Comparison of ENCODE assay signal across 8 cellular contexts in genomic region chr4:183658362-183659028, GRCh38. TPM values are rescaled to one million over a fixed set of nuclear protein-coding genes. Genes with fewer than 3 reads are reported as not detected.
DNase-seq lines count a peak whose midpoint lies in the region; ATAC-seq and TF ChIP-seq lines count a peak whose summit lies in the region.

No MANE protein-coding gene starts in this region.

- CTCF ChIA-PET in mammary epithelial cell (lab: Charles Lee; ENCODE audit: low non-redundant PET), result no interaction called here

- peak; percentile 38 for ATAC-seq in HG02642 (IDR thresholded peaks at IDR 0.05; ENCODE audit: poor library complexity, unreplicated experiment)
- no peak for ATAC-seq in HG02885 (IDR thresholded peaks at IDR 0.05; ENCODE audit: poor library complexity, unreplicated experiment)

- no peaks in the 10 kb centered on the region for H3K4me1 ChIP-seq in SJCRH30
- peaks cover 6% of the 10 kb centered on the region for H3K4me1 ChIP-seq in mammary epithelial cell (ENCODE audit: insufficient read depth, low read length)

- BruUV-seq in mammary epithelial cell (replicated peaks; lab: Mats Ljungman, UMichigan), result no TSS peak

- intact Hi-C loops in mammary epithelial cell (cut with micrococcal nuclease), result loop anchor here (1.0 kb wide), 2 partner anchors 153 to 186 kb away; partner anchors contain the start of gene ING2

- H3K27me3 ChIP-seq in SJCRH30 (no peaks in the 10 kb centered on the region), mammary epithelial cell (ENCODE audit: insufficient read depth, low read length) (no peaks in the 10 kb centered on the region), kidney epithelial cell (ENCODE audit: control insufficient read depth, insufficient read depth, low read length) (no peaks in the 10 kb centered on the region)

- dilution Hi-C loops in mammary epithelial cell (cut with HindIII; ENCODE audit: low sequenced_read_pairs), result no loop called here

- peak overlapping the region; percentile 81 for H3K4me2 ChIP-seq in mammary epithelial cell (ENCODE audit: insufficient read depth, low read depth, low read length)

- H3K36me3 ChIP-seq in SJCRH30 (peaks cover 2% of the 10 kb centered on the region; the same call in 1 of the 2 replicates), mammary epithelial cell (ENCODE audit: insufficient read depth, low read length) (peaks cover 6% of the 10 kb centered on the region), kidney epithelial cell (ENCODE audit: control insufficient read depth, insufficient read depth, low read length) (no peaks in the 10 kb centered on the region)

- H3K27ac ChIP-seq in SJCRH30 (peak overlapping the region; percentile 78), mammary epithelial cell (ENCODE audit: insufficient read depth, low read depth, low read length) (peak overlapping the region; percentile 80)

- peak overlapping the region; percentile 96 for H3K4me3 ChIP-seq in SJCRH30
- peak overlapping the region; percentile 74 to 95 (median 81) for H3K4me3 ChIP-seq in mammary epithelial cell (replicated peaks in 1 of 3; ENCODE audit: insufficient read depth in 1 of 3, low read depth in 2 of 3, low read length in 3 of 3)
- peak overlapping the region; percentile 60 for H3K4me3 ChIP-seq in kidney epithelial cell (ENCODE audit: low read depth, low read length)

- DNase-seq in DMS 273 (lab: John Stamatoyannopoulos, UW; ENCODE audit: unreplicated experiment) (peak; percentile 49), DMS 273 treated with DMSO at 0.1 percent for 48 hours (lab: John Stamatoyannopoulos, UW) (no peak), SJCRH30 (peak; percentile 5 to 17), mammary epithelial cell (peak; percentile 28), kidney epithelial cell (ENCODE audit: low read depth) (no peak)
- DNase-seq in stimulated activated CD4-positive, alpha-beta T cell treated with anti-CD3 and anti-CD28 coated beads, Interleukin-4, amount 100 ng/mL, for 1 hour, result peak; percentile 25

- peaks cover 66% of the 10 kb centered on the region for H3K79me2 ChIP-seq in mammary epithelial cell (ENCODE audit: insufficient read depth, low read length)

- TF ChIP-seq CTCF in mammary epithelial cell (conservative IDR thresholded peaks at IDR 0.05 in 1 of 2, IDR thresholded peaks at IDR 0.05 in 1 of 2; ENCODE audit: extremely low read depth in 1 of 2, insufficient read depth in 1 of 2, low read depth in 1 of 2, low read length in 2 of 2) (no peak), kidney epithelial cell (IDR thresholded peaks at IDR 0.05; ENCODE audit: insufficient read depth, low read length, poor library complexity, severe bottlenecking) (no peak)

- peak overlapping the region; percentile 92 for H2AFZ ChIP-seq in mammary epithelial cell (ENCODE audit: low read depth, low read length)

- in situ Hi-C loops in mammary epithelial cell (cut with MboI; ENCODE audit: low sequenced_read_pairs in 2 of 2), result loop anchor here in 1 of 2 donors (25.0 kb wide), 1 partner anchor 146 kb away; the partner anchor contains the start of gene ING2

- 2% methylated on average over 8 of the region's 39 CpGs for WGBS in mammary epithelial cell (ENCODE audit: low coverage, missing lambda C conversion rate)

- H3K9me3 ChIP-seq in SJCRH30 (replicated peaks), result no peaks in the 10 kb centered on the region
- H3K9me3 ChIP-seq in mammary epithelial cell (replicated peaks; ENCODE audit: insufficient read depth, low read length), result no peaks in the 10 kb centered on the region

- peak overlapping the region; percentile 90 for H3K9ac ChIP-seq in mammary epithelial cell (ENCODE audit: insufficient read depth, low read length)

- no peaks in the 10 kb centered on the region for H4K20me1 ChIP-seq in mammary epithelial cell (ENCODE audit: insufficient read depth, low read length)

RNA-seq across cellular contexts. Expression of gene RWDD4, which starts 0.5 kb away (rescaled TPM):
- 25.2 and 26.3 TPM in 2 replicates for total RNA-seq in SJCRH30 (2014; rRNA removed; shearing (Covaris generic))
- total RNA-seq in mammary epithelial cell (10 to 100 TPM; 23.3 to 24.0 TPM), kidney epithelial cell (17.6 and 20.7 TPM in 2 replicates)
- polyA plus RNA-seq in mammary epithelial cell, result 10.8 TPM
- polyA minus RNA-seq in mammary epithelial cell, result 2.7 TPM

RNA-seq across cellular contexts. Expression of gene TRAPPC11, which starts 0.6 kb away (rescaled TPM):
- 22.3 and 23.5 TPM in 2 replicates for total RNA-seq in SJCRH30 (2014; rRNA removed; shearing (Covaris generic))
- total RNA-seq in mammary epithelial cell (10 to 100 TPM; 33.3 to 42.3 TPM), kidney epithelial cell (30.3 and 39.1 TPM in 2 replicates)
- polyA plus RNA-seq in mammary epithelial cell, result 21.6 TPM
- polyA minus RNA-seq in mammary epithelial cell, result 16.7 TPM

Comparison
In these comparisons a context has a peak if more than half of its experiments do, and no peak if none do; other contexts are left out.
1. DNase-seq: peak in DMS 273 (single experiment), SJCRH30 (2 of 2), mammary epithelial cell (single experiment) and stimulated activated CD4-positive, alpha-beta T cell treated with anti-CD3 and anti-CD28 coated beads, Interleukin-4, amount 100 ng/mL, for 1 hour (single experiment); none in DMS 273 treated with DMSO at 0.1 percent for 48 hours (single experiment) and kidney epithelial cell (single experiment).
2. Peak in every context shown above with its lines, with median percentiles within 50 percentile points of each other: H3K4me3 ChIP-seq.